21 cellular contexts compared by ENCODE assay signal in genomic region chr4:99624141-99624719, GRCh38. TPM values are rescaled to one million over a fixed set of nuclear protein-coding genes. Genes with fewer than 3 reads are reported as not detected.
A peak's percentile ranks its signal among the peaks of the same experiment; 100 is the strongest.
DNase-seq lines count a peak whose midpoint lies in the region; ATAC-seq and TF ChIP-seq lines count a peak whose summit lies in the region.
"Had no signal": no experiment of that assay in that cellular context is flagged by ENCODE, and none has a peak within 500 bp of the region (broad histone marks: within the 10 kb centered on the region; RNA-seq: fewer than 3 reads in every experiment).

No MANE protein-coding gene starts in this region.

- DNase-seq in activated CD4-positive, alpha-beta memory T cell treated with anti-CD3 and anti-CD28 coated beads for 36 hours = peak; percentile 31
- no peak for DNase-seq in NCI-H1417 treated with DMSO at 0.1 percent for 48 hours (lab: John Stamatoyannopoulos, UW)
- no peak for DNase-seq in NCI-H128 (lab: John Stamatoyannopoulos, UW; ENCODE audit: unreplicated experiment)
- DNase-seq in A673 (ENCODE audit: low spot score) = no peak
- DNase-seq in occipital lobe (lab: John Stamatoyannopoulos, UW) = no peak
- DNase-seq: activated T-cell treated with anti-CD3 and anti-CD28 coated beads, Interleukin-2, amount 50 U/mL, for 24 hours; amniotic stem cell; DMS153; NCI-H1105 treated with DMSO at 0.1 percent for 48 hours; PC-3; psoas muscle; upper lobe of left lung; WERI-Rb-1 had no signal

- H3K27ac Mint-ChIP-seq in activated CD4-positive, alpha-beta memory T cell treated with anti-CD3 and anti-CD28 coated beads for 36 hours = no peak overlapping the region
- H3K27ac Mint-ChIP-seq: activated T-cell treated with anti-CD3 and anti-CD28 coated beads, Interleukin-2, amount 50 U/mL, for 24 hours; IgD-negative memory B cell had no signal

- TF ChIP-seq CTCF in A673 (conservative IDR thresholded peaks at IDR 0.05; ENCODE audit: low read depth, low read length) = no peak

- POLR2A ChIA-PET in activated CD4-positive, alpha-beta memory T cell treated with anti-CD3 and anti-CD28 coated beads for 36 hours (lab: Charles Lee) = no interaction called here
- POLR2A ChIA-PET in A673 (lab: Charles Lee; ENCODE audit: low non-redundant PET) = no interaction called here

- CTCF ChIA-PET in activated CD4-positive, alpha-beta memory T cell treated with anti-CD3 and anti-CD28 coated beads for 36 hours (lab: Charles Lee) = interaction anchor here (0.6 to 1.0 kb wide), 2 partner anchors 37 to 184 kb away, joined by 3 read pairs; no protein-coding TSS in a partner anchor
- CTCF ChIA-PET in A673 (lab: Charles Lee) = no interaction called here

- H3K27ac ChIP-seq in muscle layer of duodenum (ENCODE audit: low read length) = peak overlapping the region; percentile 44
- no peak overlapping the region for H3K27ac ChIP-seq in A673 (ENCODE audit: low read depth, low read length, poor library complexity, severe bottlenecking)
- H3K27ac ChIP-seq: BLaER1 treated with 17β-estradiol and CSF1 and Interleukin-3, amounts not matched to agents 10 nM and 100 nM; psoas muscle; upper lobe of left lung; WERI-Rb-1 had no signal

- H3K4me1 Mint-ChIP-seq in activated CD4-positive, alpha-beta memory T cell treated with anti-CD3 and anti-CD28 coated beads for 36 hours (ENCODE audit: low read depth) = peaks cover 3% of the 10 kb centered on the region

- ATAC-seq in GM18870 (IDR thresholded peaks at IDR 0.05; ENCODE audit: unreplicated experiment) = peak; percentile 47
- ATAC-seq in GM21390 (IDR thresholded peaks at IDR 0.05; ENCODE audit: unreplicated experiment) = peak; percentile 49
- ATAC-seq: PC-3 had no signal

- H3K36me3 ChIP-seq in muscle layer of duodenum (ENCODE audit: control insufficient read depth in 1 of 2, insufficient read depth in 2 of 2, low read length in 2 of 2) (no peaks in the 10 kb centered on the region), A673 (ENCODE audit: insufficient read depth, low read length, poor library complexity, severe bottlenecking) (no peaks in the 10 kb centered on the region)
- H3K36me3 ChIP-seq: BLaER1 treated with 17β-estradiol and CSF1 and Interleukin-3, amounts not matched to agents 10 nM and 100 nM; upper lobe of left lung; WERI-Rb-1 had no signal

- H3K4me1 ChIP-seq in muscle layer of duodenum (ENCODE audit: control insufficient read depth in 1 of 2, insufficient read depth in 2 of 2, low read length in 2 of 2) (peaks cover 0 to 9% of the 10 kb centered on the region in 2 donors), A673 (ENCODE audit: insufficient read depth, low read length, poor library complexity, severe bottlenecking) (no peaks in the 10 kb centered on the region)
- H3K4me1 ChIP-seq: BLaER1 treated with 17β-estradiol and CSF1 and Interleukin-3, amounts not matched to agents 10 nM and 100 nM; psoas muscle; upper lobe of left lung had no signal

- BruUV-seq in A673 (replicated peaks; lab: Mats Ljungman, UMichigan) = no TSS peak

- intact Hi-C loops in activated CD4-positive, alpha-beta memory T cell treated with anti-CD3 and anti-CD28 coated beads for 36 hours (cut with micrococcal nuclease) = loop anchor here (10.0 kb wide), 1 partner anchor 181 kb away; no protein-coding TSS in a partner anchor
- intact Hi-C loops in A673 (cut with micrococcal nuclease; ENCODE audit: unreplicated experiment) = no loop called here

- no peak overlapping the region for H3K4me3 Mint-ChIP-seq in activated CD4-positive, alpha-beta memory T cell treated with anti-CD3 and anti-CD28 coated beads for 36 hours
- H3K4me3 Mint-ChIP-seq: activated T-cell treated with anti-CD3 and anti-CD28 coated beads, Interleukin-2, amount 50 U/mL, for 24 hours; IgD-negative memory B cell had no signal

- H3K27me3 Mint-ChIP-seq in activated CD4-positive, alpha-beta memory T cell treated with anti-CD3 and anti-CD28 coated beads for 36 hours = peaks cover 2% of the 10 kb centered on the region
- H3K27me3 Mint-ChIP-seq: activated T-cell treated with anti-CD3 and anti-CD28 coated beads, Interleukin-2, amount 50 U/mL, for 24 hours had no signal

- no peaks in the 10 kb centered on the region for H3K36me3 Mint-ChIP-seq in activated CD4-positive, alpha-beta memory T cell treated with anti-CD3 and anti-CD28 coated beads for 36 hours
- H3K36me3 Mint-ChIP-seq: IgD-negative memory B cell had no signal

- no peaks in the 10 kb centered on the region for H3K9me3 Mint-ChIP-seq in activated CD4-positive, alpha-beta memory T cell treated with anti-CD3 and anti-CD28 coated beads for 36 hours
- H3K9me3 Mint-ChIP-seq: activated T-cell treated with anti-CD3 and anti-CD28 coated beads, Interleukin-2, amount 50 U/mL, for 24 hours; IgD-negative memory B cell had no signal

- H3K4me3 ChIP-seq in muscle layer of duodenum (ENCODE audit: low read depth in 1 of 2, low read length in 2 of 2) = no peak overlapping the region
- H3K4me3 ChIP-seq in A673 (ENCODE audit: low read depth, low read length, poor library complexity, severe bottlenecking) = no peak overlapping the region
- H3K4me3 ChIP-seq: BLaER1 treated with 17β-estradiol and CSF1 and Interleukin-3, amounts not matched to agents 10 nM and 100 nM; psoas muscle; upper lobe of left lung had no signal

- H3K9me3 ChIP-seq in muscle layer of duodenum (ENCODE audit: control insufficient read depth in 1 of 2, low read length in 2 of 2) (no peaks in the 10 kb centered on the region), A673 (ENCODE audit: low read depth, low read length, poor library complexity, severe bottlenecking) (no peaks in the 10 kb centered on the region)
- H3K9me3 ChIP-seq: BLaER1 treated with 17β-estradiol and CSF1 and Interleukin-3, amounts not matched to agents 10 nM and 100 nM; psoas muscle; upper lobe of left lung had no signal

- H3K27me3 ChIP-seq in muscle layer of duodenum (ENCODE audit: low read depth, low read length) (no peaks in the 10 kb centered on the region), A673 (replicated peaks; ENCODE audit: insufficient read depth, low read depth, low read length, poor library complexity) (peaks cover 20% of the 10 kb centered on the region)
- H3K27me3 ChIP-seq: BLaER1 treated with 17β-estradiol and CSF1 and Interleukin-3, amounts not matched to agents 10 nM and 100 nM; upper lobe of left lung had no signal

RNA-seq across cellular contexts. Expression of gene C4orf54, which starts 33.4 kb away (rescaled TPM):
- not detected for total RNA-seq in activated CD4-positive, alpha-beta memory T cell treated with anti-CD3 and anti-CD28 coated beads for 36 hours
- not detected in 2 replicates for total RNA-seq in A673 (2021)
- 0.47 TPM for total RNA-seq in occipital lobe
- total RNA-seq: chondrocyte, endothelial cell of umbilical vein, mononuclear cell had no signal

RNA-seq across cellular contexts. Expression of gene MTTP, which starts 49.6 kb away (rescaled TPM):
- total RNA-seq in activated CD4-positive, alpha-beta memory T cell treated with anti-CD3 and anti-CD28 coated beads for 36 hours = not detected
- total RNA-seq in A673 (2021) (not detected in 2 replicates), occipital lobe (3.4 TPM)
- total RNA-seq: chondrocyte, endothelial cell of umbilical vein had no signal
